Comparison of ENCODE assay signal across 1 cellular context in genomic region chr15:85463273-85463937, GRCh38.
TF ChIP-seq lines count a peak whose summit lies in the region.

No MANE protein-coding gene starts in this region.

TF ChIP-seq in H1, 55 proteins besides CTCF, POLR2A, EP300 and RAD21 (continued from another document):
- TF ChIP-seq TAF1 (IDR thresholded peaks at IDR 0.05; ENCODE audit: low read depth, low read length) (no peak), SIRT6 (IDR thresholded peaks at IDR 0.05; ENCODE audit: low read length) (no peak), CHD1 (IDR thresholded peaks at IDR 0.05; ENCODE audit: low read depth, low read length) (no peak), KDM1A (IDR thresholded peaks at IDR 0.05; ENCODE audit: borderline replicate concordance, low read length) (no peak), KDM5A (IDR thresholded peaks at IDR 0.05; ENCODE audit: low read length) (no peak), PHF8 (conservative IDR thresholded peaks at IDR 0.05; ENCODE audit: low read depth, low read length) (no peak), HDAC6 (IDR thresholded peaks at IDR 0.05; ENCODE audit: low read depth, low read length) (no peak), SIX5 (IDR thresholded peaks at IDR 0.05; ENCODE audit: low read depth, low read length) (no peak), USF2 (IDR thresholded peaks at IDR 0.05; ENCODE audit: low read length) (no peak)
